In the genomic region with DNA sequence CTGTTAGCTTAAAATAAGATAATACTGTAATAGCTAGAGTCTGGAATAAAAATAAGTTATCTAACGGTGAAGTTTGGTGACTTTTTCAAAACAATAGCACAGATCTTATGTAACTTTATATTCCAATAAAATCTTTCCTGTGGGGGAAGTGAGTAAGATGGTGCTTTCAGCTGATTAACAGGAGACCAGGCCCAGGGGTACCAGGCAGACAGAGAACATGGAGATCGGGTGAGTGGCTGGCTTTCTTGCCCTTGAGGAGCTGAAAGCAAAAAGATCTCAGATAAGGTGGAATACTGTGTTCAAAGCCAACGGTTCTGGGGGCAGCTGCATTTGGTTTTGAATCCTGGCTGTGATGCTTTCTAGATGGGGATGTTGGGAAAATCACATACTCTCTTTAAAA, we compare ENCODE assay signal across 13 cellular contexts.
DNase-seq lines count a peak whose midpoint lies in the region; ATAC-seq and TF ChIP-seq lines count a peak whose summit lies in the region.
"Had no signal": no experiment of that assay in that cellular context is flagged by ENCODE, and none has a peak within 500 bp of the region (broad histone marks: within the 10 kb centered on the region; RNA-seq: fewer than 3 reads in every experiment).

No MANE protein-coding gene starts in this region.

- H3K4me2 ChIP-seq in OCI-LY3 (ENCODE audit: low read length) = peak overlapping the region; percentile 86
- H3K4me2 ChIP-seq in hepatocyte = peak overlapping the region; percentile 86

- no peak overlapping the region for H2AFZ ChIP-seq in OCI-LY3 (ENCODE audit: low read depth, low read length)
- no peak overlapping the region for H2AFZ ChIP-seq in hepatocyte

- H3K27me3 Mint-ChIP-seq in activated T-cell treated with anti-CD3 and anti-CD28 coated beads, Interleukin-2, amount 50 U/mL, for 72 hours (ENCODE audit: low read depth) = peaks cover 72% of the 10 kb centered on the region
- peaks cover 58 to 78% of the 10 kb centered on the region in 2 donors for H3K27me3 Mint-ChIP-seq in stimulated activated naive B cell treated with anti-CD40 and anti-IgM and Interleukin-4, amounts not matched to agents 10 μg/mL and 1 μg/mL and 100 μg/mL, for 72 hours

- H3K4me1 Mint-ChIP-seq in activated T-cell treated with anti-CD3 and anti-CD28 coated beads, Interleukin-2, amount 50 U/mL, for 72 hours (ENCODE audit: low read depth) = peaks cover 38% of the 10 kb centered on the region
- H3K4me1 Mint-ChIP-seq in stimulated activated naive B cell treated with anti-CD40 and anti-IgM and Interleukin-4, amounts not matched to agents 10 μg/mL and 1 μg/mL and 100 μg/mL, for 72 hours = peaks cover 11 to 18% of the 10 kb centered on the region in 2 donors

- no peak overlapping the region for H3K9ac ChIP-seq in OCI-LY3 (ENCODE audit: low read length)

- H3K27ac ChIP-seq in OCI-LY3 (ENCODE audit: low read length) = no peak overlapping the region
- no peak overlapping the region for H3K27ac ChIP-seq in hepatocyte
- no peak overlapping the region for H3K27ac ChIP-seq in tibial artery
- H3K27ac ChIP-seq: neutrophil, SJSA1, testis had no signal

- no peaks in the 10 kb centered on the region for H3K36me3 ChIP-seq in OCI-LY3 (replicated peaks; ENCODE audit: low read depth, low read length)
- no peaks in the 10 kb centered on the region for H3K36me3 ChIP-seq in hepatocyte (replicated peaks; ENCODE audit: insufficient read depth, low read depth)
- H3K36me3 ChIP-seq in tibial artery = no peaks in the 10 kb centered on the region
- H3K36me3 ChIP-seq: neutrophil, SJSA1 had no signal

- H4K20me1 ChIP-seq in OCI-LY3 (ENCODE audit: insufficient read depth, low read length) (no peaks in the 10 kb centered on the region), hepatocyte (ENCODE audit: insufficient read depth, poor library complexity, severe bottlenecking) (no peaks in the 10 kb centered on the region)

- H3K27ac Mint-ChIP-seq in activated T-cell treated with anti-CD3 and anti-CD28 coated beads, Interleukin-2, amount 50 U/mL, for 72 hours = no peak overlapping the region
- peak overlapping the region; percentile 10 for H3K27ac Mint-ChIP-seq in stimulated activated naive B cell treated with anti-CD40 and anti-IgM and Interleukin-4, amounts not matched to agents 10 μg/mL and 1 μg/mL and 100 μg/mL, for 72 hours

- H3K36me3 Mint-ChIP-seq in activated T-cell treated with anti-CD3 and anti-CD28 coated beads, Interleukin-2, amount 50 U/mL, for 72 hours (ENCODE audit: insufficient read depth in 2 of 2) = no peaks in the 10 kb centered on the region
- no peaks in the 10 kb centered on the region for H3K36me3 Mint-ChIP-seq in stimulated activated naive B cell treated with anti-CD40 and anti-IgM and Interleukin-4, amounts not matched to agents 10 μg/mL and 1 μg/mL and 100 μg/mL, for 72 hours

- peak in 1 of 2 donors; percentile 10 for ATAC-seq in activated T-cell treated with anti-CD3 and anti-CD28 coated beads, Interleukin-2, amount 50 U/mL, for 72 hours (replicated peaks in 1 of 2)
- ATAC-seq in stimulated activated naive B cell treated with anti-CD40 and anti-IgM and Interleukin-4, amounts not matched to agents 10 μg/mL and 1 μg/mL and 100 μg/mL, for 72 hours (replicated peaks) = no peak
- ATAC-seq in HG02588 (IDR thresholded peaks at IDR 0.05; ENCODE audit: unreplicated experiment) = no peak

- H3K9me3 ChIP-seq in OCI-LY3 (ENCODE audit: insufficient read depth, low read length) (no peaks in the 10 kb centered on the region), hepatocyte (ENCODE audit: low read depth) (no peaks in the 10 kb centered on the region), tibial artery (no peaks in the 10 kb centered on the region)
- H3K9me3 ChIP-seq: neutrophil, SJSA1, testis had no signal

- H3K4me3 ChIP-seq in OCI-LY3 (ENCODE audit: low read length) (peak overlapping the region; percentile 77), hepatocyte (no peak overlapping the region), tibial artery (no peak overlapping the region)

- intact Hi-C loops in tibial artery (cut with DNase I; ENCODE audit: low total_unique reads) = loop anchor here (10.0 kb wide), 1 partner anchor 938 kb away; no protein-coding TSS in a partner anchor

- H3K4me1 ChIP-seq in OCI-LY3 (ENCODE audit: low read length) = peaks cover 20% of the 10 kb centered on the region
- H3K4me1 ChIP-seq in hepatocyte (ENCODE audit: insufficient read depth) = peaks cover 6% of the 10 kb centered on the region
- peaks cover 0 to 16% (median 9%) of the 10 kb centered on the region in 4 donors for H3K4me1 ChIP-seq in tibial artery
- H3K4me1 ChIP-seq: testis had no signal

- TF ChIP-seq CTCF in OCI-LY3 (IDR thresholded peaks at IDR 0.05; ENCODE audit: low read depth, low read length) (no peak), hepatocyte (IDR thresholded peaks at IDR 0.05; ENCODE audit: poor library complexity) (no peak), tibial artery (IDR thresholded peaks at IDR 0.05) (no peak)

- H3K27me3 ChIP-seq in OCI-LY3 (ENCODE audit: low read depth, low read length) = peaks cover 44% of the 10 kb centered on the region
- peaks cover 26% of the 10 kb centered on the region for H3K27me3 ChIP-seq in hepatocyte
- peaks cover 0 to 31% of the 10 kb centered on the region in 2 donors for H3K27me3 ChIP-seq in tibial artery
- H3K27me3 ChIP-seq: SJSA1, testis had no signal

- H3K79me2 ChIP-seq in OCI-LY3 (ENCODE audit: low read length) = no peaks in the 10 kb centered on the region
- H3K79me2 ChIP-seq in hepatocyte = no peaks in the 10 kb centered on the region

- H3K9me3 Mint-ChIP-seq in activated T-cell treated with anti-CD3 and anti-CD28 coated beads, Interleukin-2, amount 50 U/mL, for 72 hours = no peaks in the 10 kb centered on the region
- no peaks in the 10 kb centered on the region for H3K9me3 Mint-ChIP-seq in stimulated activated naive B cell treated with anti-CD40 and anti-IgM and Interleukin-4, amounts not matched to agents 10 μg/mL and 1 μg/mL and 100 μg/mL, for 72 hours

- WGBS in hepatocyte (ENCODE audit: low lambda C conversion rate, missing lambda C conversion rate) = 32% methylated on average over 3 of the region's 3 CpGs

- H3K4me3 Mint-ChIP-seq in activated T-cell treated with anti-CD3 and anti-CD28 coated beads, Interleukin-2, amount 50 U/mL, for 72 hours = peak overlapping the region; percentile 85 to 94
- no peak overlapping the region for H3K4me3 Mint-ChIP-seq in stimulated activated naive B cell treated with anti-CD40 and anti-IgM and Interleukin-4, amounts not matched to agents 10 μg/mL and 1 μg/mL and 100 μg/mL, for 72 hours

- no peaks in the 10 kb centered on the region for H3K9me2 ChIP-seq in hepatocyte (replicated peaks; ENCODE audit: insufficient read depth)

- DNase-seq in activated T-cell treated with anti-CD3 and anti-CD28 coated beads, Interleukin-2, amount 50 U/mL, for 72 hours = no peak
- DNase-seq in activated T-cell treated with anti-CD3 and anti-CD28 coated beads for 4 hours (no peak), hepatocyte (ENCODE audit: low spot score) (no peak), tibial artery (no peak), CD1c-positive myeloid dendritic cell (ENCODE audit: extremely low spot score) (no peak)
- no peak for DNase-seq in stimulated activated naive B cell treated with anti-CD40 and anti-IgM and Interleukin-4, amounts not matched to agents 10 μg/mL and 1 μg/mL and 100 μg/mL, for 72 hours
- DNase-seq: cortex of kidney, DMS 273 treated with DMSO at 0.1 percent for 48 hours had no signal

Comparison
In these comparisons a context has a peak if more than half of its experiments do, and no peak if none do; other contexts are left out.
1. H3K4me3 Mint-ChIP-seq: peak in activated T-cell treated with anti-CD3 and anti-CD28 coated beads, Interleukin-2, amount 50 U/mL, for 72 hours (2 of 2); none in stimulated activated naive B cell treated with anti-CD40 and anti-IgM and Interleukin-4, amounts not matched to agents 10 μg/mL and 1 μg/mL and 100 μg/mL, for 72 hours (0 of 2).